9 cellular contexts compared by ENCODE assay signal in the genomic region with DNA sequence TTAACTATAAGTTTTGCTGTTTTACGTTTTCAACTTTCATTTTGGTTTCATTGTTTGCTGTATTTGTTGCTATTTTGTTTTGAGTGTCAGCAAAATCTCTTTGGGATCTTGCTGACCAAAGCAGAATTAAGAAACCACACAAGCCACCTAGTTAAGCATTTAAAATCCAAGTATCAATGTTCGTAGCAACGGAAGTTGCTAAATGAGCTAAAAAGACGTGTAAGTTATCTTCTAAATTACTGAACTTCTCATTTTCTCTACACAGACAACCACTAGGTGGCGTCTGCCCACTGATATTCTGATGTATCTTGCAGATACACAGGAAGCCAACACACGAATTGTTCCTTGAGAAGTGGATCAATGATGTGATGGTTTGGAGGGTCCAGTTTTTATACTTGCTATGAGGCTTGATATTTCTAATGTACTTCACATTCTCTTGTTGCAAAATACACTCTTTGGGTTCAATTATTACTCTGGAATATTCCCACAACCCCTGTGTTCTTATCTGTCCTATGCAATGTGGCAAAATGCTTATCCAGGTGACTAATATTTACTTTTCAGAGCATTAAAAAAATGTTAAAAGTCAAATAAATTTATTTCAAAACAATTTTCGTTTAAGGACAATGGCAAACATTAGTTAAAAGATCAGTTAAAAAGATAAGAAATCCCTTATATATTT.
DNase-seq lines count a peak whose midpoint lies in the region; ATAC-seq and TF ChIP-seq lines count a peak whose summit lies in the region.
"Had no signal": no experiment of that assay in that cellular context is flagged by ENCODE, and none has a peak within 500 bp of the region (broad histone marks: within the 10 kb centered on the region; RNA-seq: fewer than 3 reads in every experiment).

No MANE protein-coding gene starts in this region.

- WGBS in endodermal cell (ENCODE audit: insufficient coverage in 1 of 2, insufficient read length in 1 of 2), 2 experiments = 61% methylated on average over 6 of the region's 7 CpGs; no CpG with 5 or more reads in 1 of the 2 experiments
- WGBS in upper lobe of left lung, 2 donors = 10% methylated on average over 7 of the region's 7 CpGs

- H3K4me3 ChIP-seq in AG09309 (ENCODE audit: control insufficient read depth, low read depth, low read length) (no peak overlapping the region), GM12865 (ENCODE audit: low read depth, low read length) (no peak overlapping the region; the same call in 1 of the 2 replicates), MM.1S (ENCODE audit: low read length) (peak overlapping the region; percentile 41), SU-DHL-6 (ENCODE audit: insufficient read depth, low read length, poor library complexity, severe bottlenecking) (peak overlapping the region; percentile 41), endodermal cell (ENCODE audit: low read length) (no peak overlapping the region), upper lobe of left lung (peak overlapping the region in 2 of 4 donors; percentile 6 to 20)

- peak; percentile 53 for TF ChIP-seq CTCF in AG09309 (IDR thresholded peaks at IDR 0.05; ENCODE audit: control insufficient read depth, insufficient read depth, low read depth, low read length, missing control alignments)
- TF ChIP-seq CTCF in GM12865 (IDR thresholded peaks at IDR 0.05; ENCODE audit: insufficient read depth, low read depth, low read length, missing control alignments) = peak; percentile 74
- peak; percentile 88 for TF ChIP-seq CTCF in MM.1S (IDR thresholded peaks at IDR 0.05; ENCODE audit: low read length)
- TF ChIP-seq CTCF in SU-DHL-6 (IDR thresholded peaks at IDR 0.05; ENCODE audit: insufficient read depth, low read length, poor library complexity, severe bottlenecking) = peak; percentile 26
- TF ChIP-seq CTCF in endodermal cell (conservative IDR thresholded peaks at IDR 0.05) = peak; percentile 91
- TF ChIP-seq CTCF in upper lobe of left lung (IDR thresholded peaks at IDR 0.05) = peak; percentile 24 to 64 (median 46)

- TF ChIP-seq EP300 in upper lobe of left lung (IDR thresholded peaks at IDR 0.05) = no peak

- TF ChIP-seq POLR2A in upper lobe of left lung (IDR thresholded peaks at IDR 0.05) = no peak

- no peak overlapping the region for H3K27ac Mint-ChIP-seq in endodermal cell
- H3K27ac Mint-ChIP-seq in naive B cell = no peak overlapping the region
- H3K27ac Mint-ChIP-seq: T-cell had no signal

- no peaks in the 10 kb centered on the region for H3K27me3 Mint-ChIP-seq in endodermal cell (ENCODE audit: insufficient read depth)
- H3K27me3 Mint-ChIP-seq in naive B cell = no peaks in the 10 kb centered on the region
- H3K27me3 Mint-ChIP-seq: T-cell had no signal

- H3K4me1 ChIP-seq in MM.1S (ENCODE audit: low read length) (peaks cover 24% of the 10 kb centered on the region), endodermal cell (ENCODE audit: control insufficient read depth, insufficient read depth, low read length) (no peaks in the 10 kb centered on the region), upper lobe of left lung (peaks cover 0 to 3% (median 0%) of the 10 kb centered on the region in 4 donors)

- no peaks in the 10 kb centered on the region for H3K27me3 ChIP-seq in MM.1S (replicated peaks; ENCODE audit: insufficient read depth, low read length)
- H3K27me3 ChIP-seq in SU-DHL-6 (ENCODE audit: low read length) = no peaks in the 10 kb centered on the region
- no peaks in the 10 kb centered on the region for H3K27me3 ChIP-seq in endodermal cell (ENCODE audit: control insufficient read depth, insufficient read depth, low read length, poor library complexity, severe bottlenecking)
- H3K27me3 ChIP-seq in upper lobe of left lung = no peaks in the 10 kb centered on the region

- H3K4me2 ChIP-seq in MM.1S (ENCODE audit: low read depth, low read length) (peak overlapping the region; percentile 38), SU-DHL-6 (ENCODE audit: low read depth, low read length, poor library complexity, severe bottlenecking) (peak overlapping the region; percentile 72)

- H3K27ac ChIP-seq in MM.1S (ENCODE audit: low read length) = peak overlapping the region; percentile 56; the same call in 1 of the 2 replicates
- no peak overlapping the region for H3K27ac ChIP-seq in SU-DHL-6 (ENCODE audit: low read depth, low read length)
- no peak overlapping the region for H3K27ac ChIP-seq in endodermal cell (ENCODE audit: low read depth, low read length)
- H3K27ac ChIP-seq in upper lobe of left lung = no peak overlapping the region

- H3K4me1 Mint-ChIP-seq in endodermal cell = peaks cover 4% of the 10 kb centered on the region
- H3K4me1 Mint-ChIP-seq in naive B cell = no peaks in the 10 kb centered on the region
- H3K4me1 Mint-ChIP-seq: T-cell had no signal

- H2AFZ ChIP-seq in MM.1S (ENCODE audit: low read length) (peak overlapping the region; percentile 54), SU-DHL-6 (ENCODE audit: low read depth, low read length, severe bottlenecking) (peak overlapping the region; percentile 95)

- H3K9me3 Mint-ChIP-seq in endodermal cell (peaks cover 10% of the 10 kb centered on the region), naive B cell (no peaks in the 10 kb centered on the region)

- H3K9me2 ChIP-seq in MM.1S (replicated peaks; ENCODE audit: insufficient read depth, low read length) (no peaks in the 10 kb centered on the region), SU-DHL-6 (replicated peaks; ENCODE audit: insufficient read depth, low read length) (no peaks in the 10 kb centered on the region)

- H3K9me3 ChIP-seq in MM.1S (replicated peaks; ENCODE audit: insufficient read depth, low read length) = no peaks in the 10 kb centered on the region
- no peaks in the 10 kb centered on the region for H3K9me3 ChIP-seq in SU-DHL-6 (ENCODE audit: insufficient read depth, low read length)
- H3K9me3 ChIP-seq in endodermal cell (ENCODE audit: control insufficient read depth, low read length) = peaks cover 28% of the 10 kb centered on the region
- H3K9me3 ChIP-seq in upper lobe of left lung = no peaks in the 10 kb centered on the region

- H3K4me3 Mint-ChIP-seq in endodermal cell (no peak overlapping the region), naive B cell (no peak overlapping the region)
- H3K4me3 Mint-ChIP-seq: T-cell had no signal

- peaks cover 2% of the 10 kb centered on the region for H3K36me3 Mint-ChIP-seq in endodermal cell (ENCODE audit: low read depth)
- no peaks in the 10 kb centered on the region for H3K36me3 Mint-ChIP-seq in naive B cell
- H3K36me3 Mint-ChIP-seq: T-cell had no signal

- H3K36me3 ChIP-seq in MM.1S (replicated peaks; ENCODE audit: insufficient read depth, low read length) = no peaks in the 10 kb centered on the region
- no peaks in the 10 kb centered on the region for H3K36me3 ChIP-seq in SU-DHL-6 (ENCODE audit: low read length)
- no peaks in the 10 kb centered on the region for H3K36me3 ChIP-seq in endodermal cell (ENCODE audit: control insufficient read depth, insufficient read depth, low read length)
- H3K36me3 ChIP-seq in upper lobe of left lung = no peaks in the 10 kb centered on the region

- ATAC-seq in HG02571 (IDR thresholded peaks at IDR 0.05; ENCODE audit: unreplicated experiment) = peak; percentile 68
- peak in 1 of 2 donors; percentile 33 for ATAC-seq in naive B cell (ENCODE audit: low read depth in 2 of 2)
- ATAC-seq in upper lobe of left lung (ENCODE audit: low FRiP score in 2 of 2) = peak in 1 of 2 donors; percentile 52
- ATAC-seq: T-cell had no signal

- H3K9ac ChIP-seq in MM.1S (ENCODE audit: low read length) (peak overlapping the region; percentile 19; the same call in 1 of the 2 replicates), SU-DHL-6 (ENCODE audit: low read length) (peak overlapping the region; percentile 37; the same call in 1 of the 2 replicates), endodermal cell (ENCODE audit: extremely low read depth, low read length, poor library complexity, severe bottlenecking) (no peak overlapping the region)

- H3F3A ChIP-seq in MM.1S (ENCODE audit: insufficient read depth, low read length) = peaks cover 11% of the 10 kb centered on the region
- no peaks in the 10 kb centered on the region for H3F3A ChIP-seq in SU-DHL-6 (ENCODE audit: insufficient read depth)

- H3K79me2 ChIP-seq in MM.1S (ENCODE audit: low read length) = no peaks in the 10 kb centered on the region
- H3K79me2 ChIP-seq in SU-DHL-6 (ENCODE audit: insufficient read depth, low read length) = no peaks in the 10 kb centered on the region

- peak; percentile 1 for DNase-seq in AG09309 (ENCODE audit: low read depth)
- peak; percentile 79 for DNase-seq in GM12865 (ENCODE audit: low read depth)
- peak; percentile 96 for DNase-seq in MM.1S
- peak; percentile 83 for DNase-seq in endodermal cell
- peak; percentile 9 for DNase-seq in naive B cell
- peak in 1 of 2 donors; percentile 30 for DNase-seq in upper lobe of left lung

- H4K20me1 ChIP-seq in MM.1S (ENCODE audit: insufficient read depth, low read length) (no peaks in the 10 kb centered on the region), SU-DHL-6 (ENCODE audit: low read depth, low read length) (no peaks in the 10 kb centered on the region)

Comparison
In these comparisons a context has a peak if more than half of its experiments do, and no peak if none do; other contexts are left out.
1. H3K4me3 ChIP-seq: peak in MM.1S (single experiment) and SU-DHL-6 (single experiment); none in AG09309 (single experiment), GM12865 (single experiment) and endodermal cell (single experiment).
2. CTCF ChIP-seq: peak in every context shown above with its lines; median percentile 91 in endodermal cell; 88 in MM.1S; 74 in GM12865; 53 in AG09309; 46 in upper lobe of left lung; 26 in SU-DHL-6.